Comparison of ENCODE assay signal across 8 cellular contexts in genomic region chr12:56298828-56299227, GRCh38. TPM values are rescaled to one million over a fixed set of nuclear protein-coding genes. Genes with fewer than 3 reads are reported as not detected.
DNase-seq lines count a peak whose midpoint lies in the region; ATAC-seq and TF ChIP-seq lines count a peak whose summit lies in the region.

No MANE protein-coding gene starts in this region.

- H3K4me1 Mint-ChIP-seq in dendritic cell treated with granulocyte-macrophage colony-stimulating factor and Interleukin-4, amounts not matched to agents 40 ng/mL and 50 ng/mL, for 4 days (ENCODE audit: low read depth), result peaks cover 58% of the 10 kb centered on the region
- peaks cover 64% of the 10 kb centered on the region for H3K4me1 Mint-ChIP-seq in nephron progenitor cell

- H3F3A ChIP-seq in MM.1S (ENCODE audit: insufficient read depth, low read length), result peaks cover 21% of the 10 kb centered on the region

- no peaks in the 10 kb centered on the region for H3K27me3 Mint-ChIP-seq in dendritic cell treated with granulocyte-macrophage colony-stimulating factor and Interleukin-4, amounts not matched to agents 40 ng/mL and 50 ng/mL, for 4 days
- H3K27me3 Mint-ChIP-seq in nephron progenitor cell (ENCODE audit: low read depth, poor library complexity), result no peaks in the 10 kb centered on the region

- TF ChIP-seq CTCF in C4-2B (conservative IDR thresholded peaks at IDR 0.05), result no peak
- no peak for TF ChIP-seq CTCF in MM.1S (IDR thresholded peaks at IDR 0.05; ENCODE audit: low read length)
- no peak for TF ChIP-seq CTCF in nephron progenitor cell (IDR thresholded peaks at IDR 0.05)

- H2AFZ ChIP-seq in MM.1S (ENCODE audit: low read length), result peak overlapping the region; percentile 60; the same call in 1 of the 2 replicates

- H3K27me3 ChIP-seq in MM.1S (replicated peaks; ENCODE audit: insufficient read depth, low read length), result no peaks in the 10 kb centered on the region

- H3K27ac ChIP-seq in C4-2B (peak overlapping the region; percentile 97), MM.1S (ENCODE audit: low read length) (peak overlapping the region; percentile 74; the same call in 1 of the 2 replicates)

- peak overlapping the region; percentile 71 for H3K4me2 ChIP-seq in MM.1S (ENCODE audit: low read depth, low read length)

- peaks cover 46% of the 10 kb centered on the region for H3K36me3 Mint-ChIP-seq in dendritic cell treated with granulocyte-macrophage colony-stimulating factor and Interleukin-4, amounts not matched to agents 40 ng/mL and 50 ng/mL, for 4 days (ENCODE audit: low read depth)
- H3K36me3 Mint-ChIP-seq in nephron progenitor cell (ENCODE audit: low read depth), result peaks cover 14% of the 10 kb centered on the region

- intact Hi-C loops in dendritic cell treated with granulocyte-macrophage colony-stimulating factor and Interleukin-4, amounts not matched to agents 40 ng/mL and 50 ng/mL, for 4 days (cut with micrococcal nuclease), result no loop called here
- intact Hi-C loops in posterior vena cava (cut with DNase I), result no loop called here

- H3K4me1 ChIP-seq in MM.1S (ENCODE audit: low read length), result peaks cover 26% of the 10 kb centered on the region

- peak overlapping the region; percentile 76; the same call in 1 of the 2 replicates for H3K9ac ChIP-seq in MM.1S (ENCODE audit: low read length)

- peaks cover 74% of the 10 kb centered on the region for H3K79me2 ChIP-seq in MM.1S (ENCODE audit: low read length)

- H3K36me3 ChIP-seq in MM.1S (replicated peaks; ENCODE audit: insufficient read depth, low read length), result no peaks in the 10 kb centered on the region; the same call in 1 of the 2 replicates

- peak overlapping the region; percentile 99 for H3K27ac Mint-ChIP-seq in dendritic cell treated with granulocyte-macrophage colony-stimulating factor and Interleukin-4, amounts not matched to agents 40 ng/mL and 50 ng/mL, for 4 days
- no peak overlapping the region for H3K27ac Mint-ChIP-seq in nephron progenitor cell

- H3K9me3 ChIP-seq in MM.1S (replicated peaks; ENCODE audit: insufficient read depth, low read length), result no peaks in the 10 kb centered on the region

- H3K4me3 ChIP-seq in MM.1S (ENCODE audit: low read length), result peak overlapping the region; percentile 95

- no peak for ATAC-seq in HG02870 (IDR thresholded peaks at IDR 0.05; ENCODE audit: unreplicated experiment)

- no peak for DNase-seq in MM.1S
- no peak for DNase-seq in nephron progenitor cell
- no peak for DNase-seq in posterior vena cava (ENCODE audit: low spot score)
- DNase-seq in NCI-H526 (lab: John Stamatoyannopoulos, UW), result no peak
- no peak for DNase-seq in GM19240 (ENCODE audit: insufficient read length, low spot score)

- H4K20me1 ChIP-seq in MM.1S (ENCODE audit: insufficient read depth, low read length), result peaks cover under 1% of the 10 kb centered on the region; the same call in 1 of the 2 replicates

- no peaks in the 10 kb centered on the region for H3K9me3 Mint-ChIP-seq in dendritic cell treated with granulocyte-macrophage colony-stimulating factor and Interleukin-4, amounts not matched to agents 40 ng/mL and 50 ng/mL, for 4 days
- H3K9me3 Mint-ChIP-seq in nephron progenitor cell, result no peaks in the 10 kb centered on the region

- no peaks in the 10 kb centered on the region for H3K9me2 ChIP-seq in MM.1S (replicated peaks; ENCODE audit: insufficient read depth, low read length)

- peak overlapping the region; percentile 95 for H3K4me3 Mint-ChIP-seq in dendritic cell treated with granulocyte-macrophage colony-stimulating factor and Interleukin-4, amounts not matched to agents 40 ng/mL and 50 ng/mL, for 4 days
- peak overlapping the region; percentile 96 for H3K4me3 Mint-ChIP-seq in nephron progenitor cell

RNA-seq across cellular contexts. Expression of gene CS, which starts 1.3 kb away (rescaled TPM):
- 100 to 1,000 TPM; 109 to 115 TPM for total RNA-seq in posterior vena cava

RNA-seq across cellular contexts. Expression of gene CNPY2, which starts 17.0 kb away (rescaled TPM):
- 10 to 100 TPM; 62.1 to 79.3 TPM for total RNA-seq in posterior vena cava

RNA-seq across cellular contexts. Expression of gene COQ10A, which starts 32.1 kb away (rescaled TPM):
- 10 to 100 TPM in 1 of 2 donors, 1 to 10 TPM in 1; 9.6 to 10.1 TPM for total RNA-seq in posterior vena cava

RNA-seq across cellular contexts. Expression of gene PAN2, which starts 35.0 kb away (rescaled TPM):
- total RNA-seq in posterior vena cava, result 10 to 100 TPM; 29.4 to 40.7 TPM

RNA-seq across cellular contexts. Expression of gene IL23A, which starts 39.9 kb away (rescaled TPM):
- total RNA-seq in posterior vena cava, result not detected
